In genomic region chr17:40168262-40168832, GRCh38 we compare ENCODE assay signal across 8 cellular contexts. TPM values are rescaled to one million over a fixed set of nuclear protein-coding genes. Genes with fewer than 3 reads are reported as not detected.
DNase-seq lines count a peak whose midpoint lies in the region; ATAC-seq, FAIRE-seq and TF ChIP-seq lines count a peak whose summit lies in the region.

No MANE protein-coding gene starts in this region.

- H3K27me3 ChIP-seq in DND-41 (ENCODE audit: insufficient read depth, low read length, poor library complexity): no peaks in the 10 kb centered on the region
- no peaks in the 10 kb centered on the region for H3K27me3 ChIP-seq in HUES64 (ENCODE audit: insufficient read depth, low read length)
- no peaks in the 10 kb centered on the region for H3K27me3 ChIP-seq in small intestine (ENCODE audit: control insufficient read depth in 2 of 2, insufficient read depth in 2 of 2, low read length in 2 of 2)

- peaks cover 100% of the 10 kb centered on the region for H3K36me3 Mint-ChIP-seq in MCF 10A (ENCODE audit: insufficient read depth, unreplicated experiment)

- H3K4me3 ChIP-seq in DND-41 (ENCODE audit: low read depth in 1 of 2, low read length in 2 of 2): no peak overlapping the region
- H3K4me3 ChIP-seq in HUES64 (ENCODE audit: low read length): no peak overlapping the region
- H3K4me3 ChIP-seq in small intestine (ENCODE audit: low read depth in 1 of 2, low read length in 2 of 2): no peak overlapping the region

- no peaks in the 10 kb centered on the region for H3K27me3 Mint-ChIP-seq in MCF 10A (ENCODE audit: insufficient read depth, unreplicated experiment)

- peak overlapping the region; percentile 47 for H3K27ac Mint-ChIP-seq in MCF 10A (ENCODE audit: low read depth, unreplicated experiment)

- no peaks in the 10 kb centered on the region for H3K9me3 ChIP-seq in DND-41 (ENCODE audit: insufficient read depth, low read length, severe bottlenecking)
- no peaks in the 10 kb centered on the region for H3K9me3 ChIP-seq in HUES64 (ENCODE audit: insufficient read depth, low read depth, low read length)
- H3K9me3 ChIP-seq in small intestine (ENCODE audit: control insufficient read depth, low read depth): no peaks in the 10 kb centered on the region

- 77% methylated on average over 10 of the region's 11 CpGs for WGBS in HUES64
- 33 to 43% (median 42%) methylated on average over 11 of the region's 11 CpGs for WGBS in small intestine, 3 donors

- no peak overlapping the region for H3K4me3 Mint-ChIP-seq in MCF 10A (ENCODE audit: unreplicated experiment)

- no peak overlapping the region for H3K9ac ChIP-seq in DND-41 (ENCODE audit: low read depth, low read length)
- H3K9ac ChIP-seq in HUES64 (ENCODE audit: low read depth, low read length): no peak overlapping the region

- TF ChIP-seq CTCF in DND-41 (IDR thresholded peaks at IDR 0.05; ENCODE audit: borderline replicate concordance, extremely low read depth, low read length, poor library complexity, severe bottlenecking) (peak; percentile 79), MCF 10A (IDR thresholded peaks at IDR 0.05; ENCODE audit: unreplicated experiment) (peak; percentile 70)

- no peaks in the 10 kb centered on the region for H3K9me3 Mint-ChIP-seq in MCF 10A (ENCODE audit: unreplicated experiment)

- DNase-seq in DND-41: peak; percentile 43
- DNase-seq in RPMI7951 (ENCODE audit: low read depth): peak; percentile 63
- peak; percentile 57 for DNase-seq in MCF 10A (ENCODE audit: unreplicated experiment)
- peak; percentile 56 for DNase-seq in iPS DF 19.7 (ENCODE audit: low read depth, low spot score)
- DNase-seq in small intestine: peak; percentile 69
- no peak for DNase-seq in cortex of kidney (lab: John Stamatoyannopoulos, UW)

- H4K20me1 ChIP-seq in DND-41 (ENCODE audit: insufficient read depth, low read length): 0 out of 2 replicates have a peak, but pooled peaks cover 2% of the 10 kb centered on the region

- H3K36me3 ChIP-seq in DND-41 (ENCODE audit: insufficient read depth, low read length) (peaks cover 90% of the 10 kb centered on the region), HUES64 (ENCODE audit: insufficient read depth, low read length) (peaks cover 93% of the 10 kb centered on the region), small intestine (ENCODE audit: control insufficient read depth in 2 of 2, insufficient read depth in 2 of 2, low read length in 2 of 2) (peaks cover 12 to 38% of the 10 kb centered on the region in 2 donors)

- no peaks in the 10 kb centered on the region for H3K4me1 ChIP-seq in DND-41 (ENCODE audit: insufficient read depth, low read length)
- peaks cover 4% of the 10 kb centered on the region; the same call in 1 of the 2 replicates for H3K4me1 ChIP-seq in HUES64 (ENCODE audit: insufficient read depth, low read length)
- H3K4me1 ChIP-seq in small intestine (ENCODE audit: control insufficient read depth in 2 of 2, insufficient read depth in 1 of 2, low read depth in 1 of 2, low read length in 1 of 2): no peaks in the 10 kb centered on the region

- no peak overlapping the region for H3K4me2 ChIP-seq in DND-41 (ENCODE audit: insufficient read depth, low read length)

- intact Hi-C loops in MCF 10A (cut with micrococcal nuclease): loop anchor here (1.0 kb wide), 2 partner anchors 55 to 155 kb away; no protein-coding TSS in a partner anchor

- peak; percentile 76 for ATAC-seq in DND-41 (ENCODE audit: insufficient read depth, low read depth)
- no peak for ATAC-seq in HG03354 (IDR thresholded peaks at IDR 0.05; ENCODE audit: poor library complexity, severe bottlenecking, unreplicated experiment)

- CTCF ChIA-PET in MCF 10A (lab: Yijun Ruan, JAX): interaction anchor here (0.6 to 3.0 kb wide), 30 partner anchors 8 to 644 kb away, joined by 3 to 46 read pairs (median 4); partner anchors contain the start of genes CSF3 and WIPF2

- POLR2A ChIA-PET in MCF 10A (lab: Yijun Ruan, JAX): interaction anchor here (0.6 to 1.9 kb wide), 21 partner anchors 12 to 972 kb away, joined by 3 to 25 read pairs (median 4); partner anchors contain the start of genes CASC3, CSF3 and KRTAP4-6

- H3K27ac ChIP-seq in DND-41 (ENCODE audit: low read length) (no peak overlapping the region), HUES64 (ENCODE audit: low read depth, low read length) (peak overlapping the region; percentile 43), small intestine (ENCODE audit: low read depth in 1 of 2, low read length in 1 of 2) (peak overlapping the region; percentile 27 to 37)

- peaks cover 7% of the 10 kb centered on the region for H3K4me1 Mint-ChIP-seq in MCF 10A (ENCODE audit: insufficient read depth, unreplicated experiment)

- FAIRE-seq in small intestine (lab: Jason Lieb, UNC): no peak

- no TSS peak for BruUV-seq in MCF 10A (replicated peaks; lab: Mats Ljungman, UMichigan)

- peaks cover 5% of the 10 kb centered on the region; the same call in 1 of the 2 replicates for H3K79me2 ChIP-seq in DND-41 (ENCODE audit: insufficient read depth, low read length)

- H2AFZ ChIP-seq in DND-41 (ENCODE audit: low read depth, low read length): no peak overlapping the region

RNA-seq across cellular contexts. Expression of gene RAPGEFL1, which starts 8.9 kb away (rescaled TPM):
- 9.4 TPM for polyA plus RNA-seq in HUES64 (2013, experiment 1 of 2)
- 7.5 TPM for polyA plus RNA-seq in HUES64 (2013, experiment 2 of 2)
- 0.10 and 0.60 TPM in 2 replicates for total RNA-seq in RPMI7951 (2014; rRNA removed; shearing (Covaris generic))
- 4.9 and 5.6 TPM in 2 replicates for total RNA-seq in MCF 10A (2022)
- 100 to 1,000 TPM in 1 of 3 donors, 10 to 100 TPM in 2; 37.2 to 121 (median 78.6) TPM for polyA plus RNA-seq in small intestine

RNA-seq across cellular contexts. Expression of gene CASC3, which starts 28.0 kb away (rescaled TPM):
- polyA plus RNA-seq in HUES64 (2013, experiment 1 of 2): 73.5 TPM
- polyA plus RNA-seq in HUES64 (2013, experiment 2 of 2): 79.0 TPM
- total RNA-seq in RPMI7951 (2014; rRNA removed; shearing (Covaris generic)): 23.1 and 37.0 TPM in 2 replicates
- 73.5 and 78.3 TPM in 2 replicates for total RNA-seq in MCF 10A (2022)
- polyA plus RNA-seq in small intestine: 10 to 100 TPM; 24.2 to 36.9 (median 28.6) TPM

RNA-seq across cellular contexts. Expression of gene MSL1, which starts 46.6 kb away (rescaled TPM):
- polyA plus RNA-seq in HUES64 (2013, experiment 1 of 2): 59.7 TPM
- 65.8 TPM for polyA plus RNA-seq in HUES64 (2013, experiment 2 of 2)
- total RNA-seq in RPMI7951 (2014; rRNA removed; shearing (Covaris generic)): 35.5 and 46.5 TPM in 2 replicates
- 59.8 and 62.2 TPM in 2 replicates for total RNA-seq in MCF 10A (2022)
- 10 to 100 TPM; 53.1 to 81.6 (median 57.0) TPM for polyA plus RNA-seq in small intestine

RNA-seq across cellular contexts. Expression of gene WIPF2, which starts 50.8 kb away (rescaled TPM):
- polyA plus RNA-seq in HUES64 (2013, experiment 1 of 2): 16.0 TPM
- 20.2 TPM for polyA plus RNA-seq in HUES64 (2013, experiment 2 of 2)
- 6.1 and 6.3 TPM in 2 replicates for total RNA-seq in RPMI7951 (2014; rRNA removed; shearing (Covaris generic))
- 31.9 and 32.8 TPM in 2 replicates for total RNA-seq in MCF 10A (2022)
- 10 to 100 TPM; 12.5 to 14.1 (median 13.9) TPM for polyA plus RNA-seq in small intestine
